1 cellular context compared by ENCODE assay signal in genomic region chr9:33041459-33042188, GRCh38.
A peak's percentile ranks its signal among the peaks of the same experiment; 100 is the strongest.
TF ChIP-seq lines count a peak whose summit lies in the region.

No MANE protein-coding gene starts in this region.

TF ChIP-seq in K562, 482 proteins besides CTCF, POLR2A, EP300 and RAD21 (continues in another document):
- TF ChIP-seq, protein P1, sequence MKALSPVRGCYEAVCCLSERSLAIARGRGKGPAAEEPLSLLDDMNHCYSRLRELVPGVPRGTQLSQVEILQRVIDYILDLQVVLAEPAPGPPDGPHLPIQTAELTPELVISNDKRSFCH (CRISPR knock-in tag; IDR thresholded peaks at IDR 0.05), result no peak
- TF ChIP-seq, protein P1 (tag; IDR thresholded peaks at IDR 0.05), result no peak
- TF ChIP-seq SMAD3 (CRISPR knock-in tag; conservative IDR thresholded peaks at IDR 0.05) (no peak), HDAC3 (IDR thresholded peaks at IDR 0.05; ENCODE audit: borderline replicate concordance, partially characterized antibody) (no peak), HOXB6 (CRISPR knock-in tag; IDR thresholded peaks at IDR 0.05; ENCODE audit: borderline replicate concordance) (no peak), ZNF239 (CRISPR knock-in tag; IDR thresholded peaks at IDR 0.05) (no peak), TCFL5 (CRISPR knock-in tag; conservative IDR thresholded peaks at IDR 0.05) (no peak), MCM7 (IDR thresholded peaks at IDR 0.05) (no peak), ZNF583 (CRISPR knock-in tag; IDR thresholded peaks at IDR 0.05) (no peak), ZBTB8A (IDR thresholded peaks at IDR 0.05; ENCODE audit: partially characterized antibody) (no peak), PML (IDR thresholded peaks at IDR 0.05; ENCODE audit: low read length) (no peak), NCOA6 (IDR thresholded peaks at IDR 0.05) (no peak), ETS2 (tag; IDR thresholded peaks at IDR 0.05; ENCODE audit: borderline replicate concordance, poor library complexity, severe bottlenecking) (no peak), CREB3L1 (IDR thresholded peaks at IDR 0.05; ENCODE audit: borderline replicate concordance, low read depth) (no peak), ZNF584 (CRISPR knock-in tag; IDR thresholded peaks at IDR 0.05; ENCODE audit: low read depth) (no peak), FOXM1 (IDR thresholded peaks at IDR 0.05; ENCODE audit: low read depth) (no peak), FOXM1 (CRISPR knock-in tag; IDR thresholded peaks at IDR 0.05; ENCODE audit: low read depth) (no peak), SRF (CRISPR knock-in tag; IDR thresholded peaks at IDR 0.05) (no peak), CCAR2 (IDR thresholded peaks at IDR 0.05; ENCODE audit: low read depth, low read length) (no peak), CBX3 (IDR thresholded peaks at IDR 0.05; ENCODE audit: borderline replicate concordance in 1 of 2, low read length in 2 of 2) (no peak), TAL1 (IDR thresholded peaks at IDR 0.05) (no peak), ARID3B (CRISPR knock-in tag; IDR thresholded peaks at IDR 0.05; ENCODE audit: borderline replicate concordance) (no peak), IRF9 (tag; IDR thresholded peaks at IDR 0.05) (peak; percentile 83), PHTF2 (CRISPR knock-in tag; IDR thresholded peaks at IDR 0.05) (no peak), MEIS2 (IDR thresholded peaks at IDR 0.05; ENCODE audit: partially characterized antibody) (peak; percentile 65), SOX6 (IDR thresholded peaks at IDR 0.05) (0 out of 2 replicates have a peak, but pooled peaks have one; percentile 57), ILF3 (IDR thresholded peaks at IDR 0.05; ENCODE audit: borderline replicate concordance) (no peak), DACH1 (IDR thresholded peaks at IDR 0.05; ENCODE audit: partially characterized antibody) (no peak), TSC22D4 (tag; IDR thresholded peaks at IDR 0.05) (no peak), L3MBTL2 (IDR thresholded peaks at IDR 0.05) (no peak)
- TF ChIP-seq, protein P2, sequence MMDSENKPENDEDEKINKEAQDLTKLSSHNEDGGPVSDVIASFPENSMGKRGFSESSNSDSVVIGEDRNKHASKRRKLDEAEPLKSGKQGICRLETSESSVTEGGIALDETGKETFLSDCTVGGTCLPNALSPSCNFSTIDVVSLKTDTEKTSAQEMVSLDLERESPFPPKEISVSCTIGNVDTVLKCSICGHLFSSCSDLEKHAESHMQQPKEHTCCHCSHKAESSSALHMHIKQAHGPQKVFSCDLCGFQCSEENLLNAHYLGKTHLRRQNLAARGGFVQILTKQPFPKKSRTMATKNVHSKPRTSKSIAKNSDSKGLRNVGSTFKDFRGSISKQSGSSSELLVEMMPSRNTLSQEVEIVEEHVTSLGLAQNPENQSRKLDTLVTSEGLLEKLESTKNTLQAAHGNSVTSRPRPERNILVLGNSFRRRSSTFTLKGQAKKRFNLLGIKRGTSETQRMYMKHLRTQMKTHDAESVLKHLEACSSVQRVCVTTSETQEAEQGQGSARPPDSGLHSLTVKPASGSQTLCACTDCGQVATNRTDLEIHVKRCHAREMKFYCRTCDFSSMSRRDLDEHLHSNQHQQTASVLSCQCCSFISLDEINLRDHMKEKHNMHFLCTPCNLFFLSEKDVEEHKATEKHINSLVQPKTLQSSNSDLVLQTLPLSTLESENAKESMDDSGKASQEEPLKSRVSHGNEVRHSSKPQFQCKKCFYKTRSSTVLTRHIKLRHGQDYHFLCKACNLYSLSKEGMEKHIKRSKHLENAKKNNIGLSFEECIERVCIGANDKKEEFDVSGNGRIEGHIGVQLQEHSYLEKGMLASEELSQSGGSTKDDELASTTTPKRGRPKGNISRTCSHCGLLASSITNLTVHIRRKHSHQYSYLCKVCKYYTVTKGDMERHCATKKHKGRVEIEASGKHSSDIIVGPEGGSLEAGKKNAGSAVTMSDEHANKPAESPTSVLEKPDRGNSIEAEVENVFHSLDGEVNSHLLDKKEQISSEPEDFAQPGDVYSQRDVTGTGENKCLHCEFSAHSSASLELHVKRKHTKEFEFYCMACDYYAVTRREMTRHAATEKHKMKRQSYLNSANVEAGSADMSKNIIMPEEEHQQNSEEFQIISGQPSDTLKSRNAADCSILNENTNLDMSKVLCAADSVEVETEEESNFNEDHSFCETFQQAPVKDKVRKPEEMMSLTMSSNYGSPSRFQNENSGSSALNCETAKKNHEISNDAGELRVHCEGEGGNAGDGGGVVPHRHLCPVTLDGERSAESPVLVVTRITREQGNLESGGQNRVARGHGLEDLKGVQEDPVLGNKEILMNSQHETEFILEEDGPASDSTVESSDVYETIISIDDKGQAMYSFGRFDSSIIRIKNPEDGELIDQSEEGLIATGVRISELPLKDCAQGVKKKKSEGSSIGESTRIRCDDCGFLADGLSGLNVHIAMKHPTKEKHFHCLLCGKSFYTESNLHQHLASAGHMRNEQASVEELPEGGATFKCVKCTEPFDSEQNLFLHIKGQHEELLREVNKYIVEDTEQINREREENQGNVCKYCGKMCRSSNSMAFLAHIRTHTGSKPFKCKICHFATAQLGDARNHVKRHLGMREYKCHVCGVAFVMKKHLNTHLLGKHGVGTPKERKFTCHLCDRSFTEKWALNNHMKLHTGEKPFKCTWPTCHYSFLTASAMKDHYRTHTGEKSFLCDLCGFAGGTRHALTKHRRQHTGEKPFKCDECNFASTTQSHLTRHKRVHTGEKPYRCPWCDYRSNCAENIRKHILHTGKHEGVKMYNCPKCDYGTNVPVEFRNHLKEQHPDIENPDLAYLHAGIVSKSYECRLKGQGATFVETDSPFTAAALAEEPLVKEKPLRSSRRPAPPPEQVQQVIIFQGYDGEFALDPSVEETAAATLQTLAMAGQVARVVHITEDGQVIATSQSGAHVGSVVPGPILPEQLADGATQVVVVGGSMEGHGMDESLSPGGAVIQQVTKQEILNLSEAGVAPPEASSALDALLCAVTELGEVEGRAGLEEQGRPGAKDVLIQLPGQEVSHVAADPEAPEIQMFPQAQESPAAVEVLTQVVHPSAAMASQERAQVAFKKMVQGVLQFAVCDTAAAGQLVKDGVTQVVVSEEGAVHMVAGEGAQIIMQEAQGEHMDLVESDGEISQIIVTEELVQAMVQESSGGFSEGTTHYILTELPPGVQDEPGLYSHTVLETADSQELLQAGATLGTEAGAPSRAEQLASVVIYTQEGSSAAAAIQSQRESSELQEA (IDR thresholded peaks at IDR 0.05; ENCODE audit: low read depth), result no peak
- TF ChIP-seq, protein P3, sequence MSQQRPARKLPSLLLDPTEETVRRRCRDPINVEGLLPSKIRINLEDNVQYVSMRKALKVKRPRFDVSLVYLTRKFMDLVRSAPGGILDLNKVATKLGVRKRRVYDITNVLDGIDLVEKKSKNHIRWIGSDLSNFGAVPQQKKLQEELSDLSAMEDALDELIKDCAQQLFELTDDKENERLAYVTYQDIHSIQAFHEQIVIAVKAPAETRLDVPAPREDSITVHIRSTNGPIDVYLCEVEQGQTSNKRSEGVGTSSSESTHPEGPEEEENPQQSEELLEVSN (IDR thresholded peaks at IDR 0.05; ENCODE audit: borderline replicate concordance in 1 of 2, extremely low read depth in 1 of 2, insufficient read depth in 1 of 2, insufficient read length in 1 of 2, low read depth in 1 of 2, low read length in 1 of 2, poor library complexity in 1 of 2, severe bottlenecking in 1 of 2), result no peak
- TF ChIP-seq, protein P4, sequence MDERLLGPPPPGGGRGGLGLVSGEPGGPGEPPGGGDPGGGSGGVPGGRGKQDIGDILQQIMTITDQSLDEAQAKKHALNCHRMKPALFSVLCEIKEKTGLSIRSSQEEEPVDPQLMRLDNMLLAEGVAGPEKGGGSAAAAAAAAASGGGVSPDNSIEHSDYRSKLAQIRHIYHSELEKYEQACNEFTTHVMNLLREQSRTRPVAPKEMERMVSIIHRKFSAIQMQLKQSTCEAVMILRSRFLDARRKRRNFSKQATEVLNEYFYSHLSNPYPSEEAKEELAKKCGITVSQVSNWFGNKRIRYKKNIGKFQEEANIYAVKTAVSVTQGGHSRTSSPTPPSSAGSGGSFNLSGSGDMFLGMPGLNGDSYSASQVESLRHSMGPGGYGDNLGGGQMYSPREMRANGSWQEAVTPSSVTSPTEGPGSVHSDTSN (CRISPR knock-in tag; IDR thresholded peaks at IDR 0.05; ENCODE audit: low read depth), result no peak
- TF ChIP-seq, protein P4 (tag; conservative IDR thresholded peaks at IDR 0.05; ENCODE audit: low read depth), result peak; percentile 81
- TF ChIP-seq, protein P5, sequence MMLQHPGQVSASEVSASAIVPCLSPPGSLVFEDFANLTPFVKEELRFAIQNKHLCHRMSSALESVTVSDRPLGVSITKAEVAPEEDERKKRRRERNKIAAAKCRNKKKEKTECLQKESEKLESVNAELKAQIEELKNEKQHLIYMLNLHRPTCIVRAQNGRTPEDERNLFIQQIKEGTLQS (IDR thresholded peaks at IDR 0.05), result peak; percentile 18; the same call in 1 of the 2 replicates
- TF ChIP-seq, protein P5 (CRISPR knock-in tag; conservative IDR thresholded peaks at IDR 0.05), result no peak
- TF ChIP-seq, protein P6, sequence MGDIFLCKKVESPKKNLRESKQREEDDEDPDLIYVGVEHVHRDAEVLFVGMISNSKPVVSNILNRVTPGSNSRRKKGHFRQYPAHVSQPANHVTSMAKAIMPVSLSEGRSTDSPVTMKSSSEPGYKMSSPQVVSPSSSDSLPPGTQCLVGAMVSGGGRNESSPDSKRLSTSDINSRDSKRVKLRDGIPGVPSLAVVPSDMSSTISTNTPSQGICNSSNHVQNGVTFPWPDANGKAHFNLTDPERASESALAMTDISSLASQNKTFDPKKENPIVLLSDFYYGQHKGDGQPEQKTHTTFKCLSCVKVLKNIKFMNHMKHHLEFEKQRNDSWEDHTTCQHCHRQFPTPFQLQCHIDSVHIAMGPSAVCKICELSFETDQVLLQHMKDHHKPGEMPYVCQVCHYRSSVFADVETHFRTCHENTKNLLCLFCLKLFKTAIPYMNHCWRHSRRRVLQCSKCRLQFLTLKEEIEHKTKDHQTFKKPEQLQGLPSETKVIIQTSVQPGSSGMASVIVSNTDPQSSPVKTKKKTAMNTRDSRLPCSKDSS (IDR thresholded peaks at IDR 0.05; ENCODE audit: low read depth, partially characterized antibody), result no peak
- TF ChIP-seq, protein P7, sequence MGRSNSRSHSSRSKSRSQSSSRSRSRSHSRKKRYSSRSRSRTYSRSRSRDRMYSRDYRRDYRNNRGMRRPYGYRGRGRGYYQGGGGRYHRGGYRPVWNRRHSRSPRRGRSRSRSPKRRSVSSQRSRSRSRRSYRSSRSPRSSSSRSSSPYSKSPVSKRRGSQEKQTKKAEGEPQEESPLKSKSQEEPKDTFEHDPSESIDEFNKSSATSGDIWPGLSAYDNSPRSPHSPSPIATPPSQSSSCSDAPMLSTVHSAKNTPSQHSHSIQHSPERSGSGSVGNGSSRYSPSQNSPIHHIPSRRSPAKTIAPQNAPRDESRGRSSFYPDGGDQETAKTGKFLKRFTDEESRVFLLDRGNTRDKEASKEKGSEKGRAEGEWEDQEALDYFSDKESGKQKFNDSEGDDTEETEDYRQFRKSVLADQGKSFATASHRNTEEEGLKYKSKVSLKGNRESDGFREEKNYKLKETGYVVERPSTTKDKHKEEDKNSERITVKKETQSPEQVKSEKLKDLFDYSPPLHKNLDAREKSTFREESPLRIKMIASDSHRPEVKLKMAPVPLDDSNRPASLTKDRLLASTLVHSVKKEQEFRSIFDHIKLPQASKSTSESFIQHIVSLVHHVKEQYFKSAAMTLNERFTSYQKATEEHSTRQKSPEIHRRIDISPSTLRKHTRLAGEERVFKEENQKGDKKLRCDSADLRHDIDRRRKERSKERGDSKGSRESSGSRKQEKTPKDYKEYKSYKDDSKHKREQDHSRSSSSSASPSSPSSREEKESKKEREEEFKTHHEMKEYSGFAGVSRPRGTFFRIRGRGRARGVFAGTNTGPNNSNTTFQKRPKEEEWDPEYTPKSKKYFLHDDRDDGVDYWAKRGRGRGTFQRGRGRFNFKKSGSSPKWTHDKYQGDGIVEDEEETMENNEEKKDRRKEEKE (IDR thresholded peaks at IDR 0.05; ENCODE audit: borderline replicate concordance in 1 of 2, control insufficient read depth in 1 of 2, low read depth in 2 of 2, low read length in 1 of 2), result no peak
